ENCODE assay signal across 8 cellular contexts in the genomic region with DNA sequence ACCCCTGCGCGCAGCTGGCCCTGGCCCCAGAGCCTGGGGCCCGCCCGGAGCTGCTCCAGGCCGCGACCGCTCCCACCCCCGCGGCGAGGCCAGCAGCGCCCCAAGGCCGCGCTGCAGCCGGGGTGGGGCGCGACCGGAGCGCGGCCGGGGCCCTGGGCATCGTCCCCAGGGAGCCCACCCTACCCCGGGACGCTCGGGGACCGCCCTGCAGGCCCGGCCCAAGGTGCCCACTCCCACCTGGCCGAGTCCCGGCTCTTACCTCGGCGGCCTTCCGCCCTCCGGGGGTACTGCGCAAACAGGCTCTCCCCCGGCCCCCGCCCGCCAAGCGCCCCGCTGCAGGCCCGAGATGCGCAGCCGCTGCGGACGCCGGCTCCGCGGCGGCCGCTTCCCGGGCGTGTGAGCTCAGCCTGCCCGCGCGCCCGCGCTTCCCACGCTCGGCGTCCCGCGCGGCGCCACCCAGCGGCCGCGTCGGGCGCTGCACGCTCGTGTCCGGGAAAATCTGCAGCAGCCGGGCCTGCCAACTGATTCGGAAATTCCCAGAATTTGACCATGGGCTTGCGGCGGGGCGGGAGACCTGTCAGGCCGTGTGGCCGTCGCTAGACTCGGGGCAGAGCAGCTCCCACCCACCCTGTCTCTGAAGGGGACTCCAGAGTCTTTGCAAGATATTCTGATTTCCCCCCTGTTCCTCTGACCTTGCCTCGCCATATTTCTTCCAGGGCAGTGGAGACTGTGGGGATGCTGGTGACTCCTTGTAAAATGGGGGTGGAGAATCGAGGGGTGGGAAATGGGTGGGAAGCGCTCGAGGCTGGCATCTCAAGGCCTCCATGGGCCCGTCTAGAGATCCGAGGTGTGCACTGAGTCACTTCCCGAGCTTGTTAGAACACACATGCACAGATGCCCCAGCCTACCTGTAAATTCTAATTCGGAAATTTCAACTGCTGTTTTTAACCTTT.
DNase-seq lines count a peak whose midpoint lies in the region; ATAC-seq and TF ChIP-seq lines count a peak whose summit lies in the region.

No MANE protein-coding gene starts in this region.

- H3K27ac ChIP-seq in coronary artery, result peak overlapping the region; percentile 96 to 97

- ATAC-seq in GM18517 (IDR thresholded peaks at IDR 0.05; ENCODE audit: unreplicated experiment) (peak; percentile 67), HG03025 (IDR thresholded peaks at IDR 0.05; ENCODE audit: low FRiP score, unreplicated experiment) (peak; percentile 48)

- H3K4me3 ChIP-seq in coronary artery, result peak overlapping the region; percentile 90

- peak; percentile 78 for TF ChIP-seq CTCF in coronary artery (IDR thresholded peaks at IDR 0.05)

- DNase-seq in AG08396 (ENCODE audit: low spot score) (peak; percentile 94), NCI-H2196 (lab: John Stamatoyannopoulos, UW; ENCODE audit: unreplicated experiment) (peak; percentile 82), coronary artery (ENCODE audit: low spot score) (peak; percentile 90), left kidney (ENCODE audit: low read depth, low spot score) (peak; percentile 91)
- peak; percentile 74 for DNase-seq in activated CD4-positive, alpha-beta T cell treated with anti-CD3 and anti-CD28 coated beads for 48 hours
- DNase-seq in stimulated activated CD4-positive, alpha-beta T cell treated with anti-CD3 and anti-CD28 coated beads, Interleukin-1b, Interleukin-23, amount 100 ng/mL, for 48 hours, result peak; percentile 46

Comparison
In these comparisons a context has a peak if more than half of its experiments do, and no peak if none do; other contexts are left out.
1. Peak in every context shown above with its lines: DNase-seq, ATAC-seq, H3K4me3 ChIP-seq and H3K27ac ChIP-seq.